ENCODE assay signal across 8 cellular contexts in the genomic region with DNA sequence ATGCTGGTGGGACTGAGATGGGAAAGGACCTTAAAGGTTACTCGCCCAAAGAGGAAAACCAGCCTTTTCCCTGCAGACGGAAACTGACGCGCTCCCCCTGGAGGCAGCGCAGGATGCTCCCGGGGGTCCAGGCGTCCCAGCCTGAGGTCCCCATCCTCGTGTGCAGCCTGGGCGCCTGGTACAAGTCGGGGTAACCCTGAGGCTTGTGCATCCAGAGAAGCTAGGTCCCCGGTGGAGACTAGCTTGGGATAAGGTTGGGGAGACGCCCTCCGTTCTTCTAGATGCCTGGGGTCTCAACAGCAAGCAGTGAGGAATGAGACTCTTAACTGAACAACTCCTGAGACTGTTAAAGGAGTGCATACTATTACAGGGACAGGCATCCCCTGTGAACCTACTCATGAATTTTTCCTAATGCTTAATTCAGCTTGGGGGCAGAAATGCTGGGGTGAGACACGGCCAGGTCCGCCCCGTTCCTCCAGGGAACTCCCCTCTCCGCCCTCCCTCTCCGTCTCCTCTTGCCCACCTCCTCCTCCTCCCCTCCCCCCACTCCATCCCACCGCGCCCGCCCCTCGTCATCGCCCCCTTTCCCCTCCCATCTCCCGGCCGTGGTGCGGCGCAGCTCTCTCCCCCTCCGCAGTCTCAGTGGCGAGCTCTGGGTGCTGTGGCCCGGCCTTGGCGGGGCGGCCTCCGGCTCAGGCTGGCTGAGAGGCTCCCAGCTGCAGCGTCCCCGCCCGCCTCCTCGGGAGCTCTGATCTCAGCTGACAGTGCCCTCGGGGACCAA. TPM values are rescaled to one million over a fixed set of nuclear protein-coding genes. Genes with fewer than 3 reads are reported as not detected.
DNase-seq lines count a peak whose midpoint lies in the region; ATAC-seq and TF ChIP-seq lines count a peak whose summit lies in the region.

A gene with protein sequence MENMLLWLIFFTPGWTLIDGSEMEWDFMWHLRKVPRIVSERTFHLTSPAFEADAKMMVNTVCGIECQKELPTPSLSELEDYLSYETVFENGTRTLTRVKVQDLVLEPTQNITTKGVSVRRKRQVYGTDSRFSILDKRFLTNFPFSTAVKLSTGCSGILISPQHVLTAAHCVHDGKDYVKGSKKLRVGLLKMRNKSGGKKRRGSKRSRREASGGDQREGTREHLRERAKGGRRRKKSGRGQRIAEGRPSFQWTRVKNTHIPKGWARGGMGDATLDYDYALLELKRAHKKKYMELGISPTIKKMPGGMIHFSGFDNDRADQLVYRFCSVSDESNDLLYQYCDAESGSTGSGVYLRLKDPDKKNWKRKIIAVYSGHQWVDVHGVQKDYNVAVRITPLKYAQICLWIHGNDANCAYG (plus strand): TSS at position 634 of the 781 bp plus-strand sequence. CDS start 10,908 bp downstream, outside the sequence.

- no peaks in the 10 kb centered on the region for H3K9me3 ChIP-seq in duodenal mucosa (ENCODE audit: control insufficient read depth in 1 of 2, low read length in 2 of 2)
- no peaks in the 10 kb centered on the region for H3K9me3 ChIP-seq in lower lobe of right lung
- H3K9me3 ChIP-seq in testis = no peaks in the 10 kb centered on the region

- ATAC-seq in Right ventricle myocardium inferior = peak; percentile 88
- peak; percentile 89 to 94 for ATAC-seq in lower lobe of right lung

- H3K36me3 ChIP-seq in duodenal mucosa (ENCODE audit: control insufficient read depth in 1 of 2, insufficient read depth in 2 of 2, low read length in 2 of 2) (no peaks in the 10 kb centered on the region), lower lobe of right lung (no peaks in the 10 kb centered on the region), testis (ENCODE audit: low read depth, missing control alignments) (no peaks in the 10 kb centered on the region)

- WGBS in testis, 2 donors = 4 to 8% methylated on average over 23 to 27 of the region's 38 CpGs

- H3K27ac ChIP-seq in duodenal mucosa (ENCODE audit: low read depth, low read length) (no peak within 1 kb of the TSS), lower lobe of right lung (no peak within 1 kb of the TSS), testis (peak within 1 kb of the TSS; percentile 67 to 68)

- H3K4me3 ChIP-seq in duodenal mucosa (ENCODE audit: low read depth in 1 of 2, low read length in 2 of 2) (peak within 1 kb of the TSS; percentile 74), lower lobe of right lung (peak within 1 kb of the TSS; percentile 49), testis (peak within 1 kb of the TSS; percentile 52 to 63)

- DNase-seq in Right ventricle myocardium inferior (ENCODE audit: missing footprints) = peak; percentile 71
- no peak for DNase-seq in cardiac septum (ENCODE audit: low spot score)
- DNase-seq in HPDE6-E6E7 (ENCODE audit: extremely low spot score) = peak; percentile 48
- DNase-seq in SHP77 (lab: John Stamatoyannopoulos, UW) = peak; percentile 71 to 75
- peak; percentile 58 for DNase-seq in lower lobe of right lung
- DNase-seq in testis = peak; percentile 68
- no peak for DNase-seq in GDM1 (lab: John Stamatoyannopoulos, UW)

- peak within 1 kb of the TSS; percentile 16 to 32 for H3K9ac ChIP-seq in duodenal mucosa (ENCODE audit: low read depth in 1 of 2, low read length in 2 of 2)

- intact Hi-C loops in Right ventricle myocardium inferior (cut with DNase I) = loop anchor here (5.0 kb wide), 1 partner anchor 80 kb away; a partner anchor contains a TSS
- intact Hi-C loops in cardiac septum (cut with DNase I) = loop anchor here (5.0 kb wide), 1 partner anchor 445 kb away; a partner anchor contains a TSS
- intact Hi-C loops in lower lobe of right lung (cut with DNase I) = loop anchor here (5.0 kb wide), 1 partner anchor 95 kb away; no protein-coding TSS in a partner anchor
- intact Hi-C loops in testis (cut with DNase I; ENCODE audit: low total_unique reads) = loop anchor here (10.0 kb wide), 2 partner anchors 87 to 297 kb away; no protein-coding TSS in a partner anchor

- H3K4me1 ChIP-seq in duodenal mucosa (ENCODE audit: control insufficient read depth in 1 of 2, insufficient read depth in 2 of 2, low read length in 2 of 2) (peaks cover 6 to 15% of the 10 kb centered on the region in 2 donors), lower lobe of right lung (peaks cover 6% of the 10 kb centered on the region), testis (peaks cover 2% of the 10 kb centered on the region)

- H3K27me3 ChIP-seq in duodenal mucosa (ENCODE audit: control insufficient read depth in 1 of 2, insufficient read depth in 2 of 2, low read length in 2 of 2) (peaks cover 0 to 6% of the 10 kb centered on the region in 2 donors), lower lobe of right lung (ENCODE audit: low read depth) (no peaks in the 10 kb centered on the region), testis (no peaks in the 10 kb centered on the region)

- no peak for TF ChIP-seq POLR2A in testis (IDR thresholded peaks at IDR 0.05)

- TF ChIP-seq CTCF in lower lobe of right lung (IDR thresholded peaks at IDR 0.05) (peak; percentile 68), testis (IDR thresholded peaks at IDR 0.05) (peak; percentile 45 to 59 (median 58))

RNA-seq across cellular contexts. Expression of the gene that starts here (rescaled TPM):
- total RNA-seq in Right ventricle myocardium inferior = not detected
- total RNA-seq in cardiac septum = 0.83 TPM
- 0.59 TPM for total RNA-seq in lower lobe of right lung
- total RNA-seq in testis = 1 to 10 TPM; 2.3 to 3.4 TPM
- polyA plus RNA-seq in testis (ENCODE audit: insufficient read depth, low read depth, low replicate concordance) = 6.9 TPM

Comparison
In these comparisons a context has a peak if more than half of its experiments do, and no peak if none do; other contexts are left out.
1. Peak in DNase-seq and ATAC-seq in Right ventricle myocardium inferior; RNA of the gene not detected or under 1 TPM.
2. Peak in DNase-seq, ATAC-seq and H3K4me3 ChIP-seq in lower lobe of right lung; RNA of the gene not detected or under 1 TPM.
3. DNase-seq: peak in HPDE6-E6E7 (single experiment), SHP77 (2 of 2) and testis (single experiment); none in cardiac septum (single experiment) and GDM1 (single experiment).
4. H3K27ac ChIP-seq: peak in testis (2 of 2); none in duodenal mucosa (single experiment) and lower lobe of right lung (single experiment).
5. Peak in every context shown above with its lines, with median percentiles within 50 percentile points of each other: H3K4me3 ChIP-seq.